Comparison of ENCODE assay signal across 11 cellular contexts in genomic region chr9:91208837-91209236, GRCh38.
A peak's percentile ranks its signal among the peaks of the same experiment; 100 is the strongest.
DNase-seq lines count a peak whose midpoint lies in the region; ATAC-seq and TF ChIP-seq lines count a peak whose summit lies in the region.
"Had no signal": no experiment of that assay in that cellular context is flagged by ENCODE, and none has a peak within 500 bp of the region (broad histone marks: within the 10 kb centered on the region; RNA-seq: fewer than 3 reads in every experiment).

No MANE protein-coding gene starts in this region.

- H3K27me3 ChIP-seq in vagina = no peaks in the 10 kb centered on the region
- no peaks in the 10 kb centered on the region for H3K27me3 ChIP-seq in Karpas-422 (ENCODE audit: low read length)

- H3K9me3 ChIP-seq in vagina (no peaks in the 10 kb centered on the region), Karpas-422 (ENCODE audit: low read length) (no peaks in the 10 kb centered on the region)

- H3K27ac Mint-ChIP-seq in activated naive CD8-positive, alpha-beta T cell = peak overlapping the region; percentile 99
- peak overlapping the region; percentile 86 for H3K27ac Mint-ChIP-seq in memory B cell

- DNase-seq in Right ventricle myocardium inferior (ENCODE audit: missing footprints) (no peak), cardiac septum (ENCODE audit: low spot score) (no peak), memory B cell (ENCODE audit: low spot score in 2 of 2) (no peak), vagina (ENCODE audit: extremely low spot score in 2 of 2) (no peak), Karpas-422 (no peak), NCI-H82 treated with DMSO at 0.1 percent for 48 hours (lab: John Stamatoyannopoulos, UW; ENCODE audit: unreplicated experiment) (no peak)
- DNase-seq: NCI-H187 treated with DMSO at 0.1 percent for 48 hours; stimulated activated CD4-positive, alpha-beta T cell treated with anti-CD3 and anti-CD28 coated beads, Interleukin-4, amount 100 ng/mL, for 4 hours had no signal

- H3K36me3 ChIP-seq in vagina (no peaks in the 10 kb centered on the region), Karpas-422 (ENCODE audit: insufficient read depth, low read length) (no peaks in the 10 kb centered on the region)

- no peaks in the 10 kb centered on the region for H3K9me2 ChIP-seq in Karpas-422 (replicated peaks; ENCODE audit: insufficient read depth, low read length)

- H4K20me1 ChIP-seq in Karpas-422 (ENCODE audit: insufficient read depth, low read depth, low read length) = no peaks in the 10 kb centered on the region

- peaks cover 2% of the 10 kb centered on the region for H3K36me3 Mint-ChIP-seq in activated naive CD8-positive, alpha-beta T cell
- H3K36me3 Mint-ChIP-seq in memory B cell = no peaks in the 10 kb centered on the region

- intact Hi-C loops in Right ventricle myocardium inferior (cut with DNase I) (no loop called here), cardiac septum (cut with DNase I) (loop anchor here (5.0 kb wide), 1 partner anchor 38 kb away; no protein-coding TSS in a partner anchor), vagina (cut with DNase I) (loop anchor here (10.0 kb wide), 1 partner anchor 1086 kb away; the partner anchor contains the start of gene IARS1)

- H3K9me3 Mint-ChIP-seq in activated naive CD8-positive, alpha-beta T cell (ENCODE audit: low read depth) = no peaks in the 10 kb centered on the region
- no peaks in the 10 kb centered on the region for H3K9me3 Mint-ChIP-seq in memory B cell

- no peaks in the 10 kb centered on the region for H3K79me2 ChIP-seq in Karpas-422 (ENCODE audit: low read length)

- no peak overlapping the region for H2AFZ ChIP-seq in Karpas-422 (ENCODE audit: low read length)

- ATAC-seq in Right ventricle myocardium inferior (peak; percentile 15), memory B cell (ENCODE audit: low read depth) (no peak), GM19395 (IDR thresholded peaks at IDR 0.05; ENCODE audit: unreplicated experiment) (no peak)

- no peaks in the 10 kb centered on the region for H3K27me3 Mint-ChIP-seq in activated naive CD8-positive, alpha-beta T cell
- no peaks in the 10 kb centered on the region for H3K27me3 Mint-ChIP-seq in memory B cell

- no peak for TF ChIP-seq CTCF in vagina (IDR thresholded peaks at IDR 0.05)

- H3K4me3 ChIP-seq in vagina (no peak overlapping the region), Karpas-422 (ENCODE audit: low read length) (no peak overlapping the region)

- H3K4me1 ChIP-seq in vagina = peaks cover 22% of the 10 kb centered on the region
- peaks cover 12% of the 10 kb centered on the region for H3K4me1 ChIP-seq in Karpas-422 (ENCODE audit: low read length)

- no peak overlapping the region for H3K4me2 ChIP-seq in Karpas-422 (ENCODE audit: low read depth, low read length, poor library complexity, severe bottlenecking)

- H3K4me1 Mint-ChIP-seq in activated naive CD8-positive, alpha-beta T cell (ENCODE audit: low read depth) = peaks cover 61% of the 10 kb centered on the region
- peaks cover 27% of the 10 kb centered on the region for H3K4me1 Mint-ChIP-seq in memory B cell

- H3K4me3 Mint-ChIP-seq in activated naive CD8-positive, alpha-beta T cell = peak overlapping the region; percentile 75
- H3K4me3 Mint-ChIP-seq in memory B cell = peak overlapping the region; percentile 63
- H3K4me3 Mint-ChIP-seq: neural crest cell had no signal

- TF ChIP-seq POLR2A in vagina (IDR thresholded peaks at IDR 0.05) = no peak

- H3K27ac ChIP-seq in vagina (peak overlapping the region; percentile 60), Karpas-422 (ENCODE audit: low read length) (no peak overlapping the region)

- no peak overlapping the region for H3K9ac ChIP-seq in Karpas-422 (ENCODE audit: low read length)
